13 cellular contexts compared by ENCODE assay signal in genomic region chr9:221989-222776, GRCh38. TPM values are rescaled to one million over a fixed set of nuclear protein-coding genes. Genes with fewer than 3 reads are reported as not detected.
A peak's percentile ranks its signal among the peaks of the same experiment; 100 is the strongest.
DNase-seq lines count a peak whose midpoint lies in the region; ATAC-seq lines count a peak whose summit lies in the region.
"Had no signal": no experiment of that assay in that cellular context is flagged by ENCODE, and none has a peak within 500 bp of the region (broad histone marks: within the 10 kb centered on the region; RNA-seq: fewer than 3 reads in every experiment).

No MANE protein-coding gene starts in this region.

- intact Hi-C loops in Right ventricle myocardium superior (cut with DNase I): no loop called here
- intact Hi-C loops in left cardiac atrium (cut with DNase I): no loop called here
- intact Hi-C loops in head of caudate nucleus (cut with DNase I): no loop called here

- peak overlapping the region; percentile 54 to 93 (median 74) for H3K27ac Mint-ChIP-seq in immature natural killer cell

- no peak for DNase-seq in Right ventricle myocardium superior
- DNase-seq in left cardiac atrium: no peak
- DNase-seq in SKM-1 (lab: John Stamatoyannopoulos, UW; ENCODE audit: unreplicated experiment): peak; percentile 54
- peak; percentile 17 to 57 (median 55) for DNase-seq in immature natural killer cell
- DNase-seq in foreskin melanocyte: no peak
- no peak for DNase-seq in OCI-M2 (lab: John Stamatoyannopoulos, UW; ENCODE audit: unreplicated experiment)
- no peak for DNase-seq in head of caudate nucleus
- DNase-seq in cerebellar nuclear complex (lab: John Stamatoyannopoulos, UW): no peak
- DNase-seq: caudate nucleus, erythroblast, NCI-H2029 treated with DMSO at 0.1 percent for 48 hours, trophoblast cell had no signal

- no peaks in the 10 kb centered on the region for H3K36me3 Mint-ChIP-seq in immature natural killer cell

- no peaks in the 10 kb centered on the region for H3K9me3 Mint-ChIP-seq in immature natural killer cell

- H3K4me3 Mint-ChIP-seq in immature natural killer cell: peak overlapping the region; percentile 55 to 70 (median 67)

- H3K27me3 Mint-ChIP-seq in immature natural killer cell (ENCODE audit: low read depth in 3 of 3): no peaks in the 10 kb centered on the region

- peaks cover 17 to 18% of the 10 kb centered on the region in 2 donors for H3K4me1 Mint-ChIP-seq in immature natural killer cell

- ATAC-seq in Right ventricle myocardium superior (ENCODE audit: poor library complexity) (peak; percentile 29), left cardiac atrium (no peak)

RNA-seq across cellular contexts. Expression of gene DOCK8, which starts 7.5 kb away (rescaled TPM):
- total RNA-seq in Right ventricle myocardium superior (3.4 TPM), left cardiac atrium (10 to 100 TPM in 1 of 2 donors, 1 to 10 TPM in 1; 5.5 to 14.9 TPM)
- 10 to 100 TPM; 15.3 to 81.9 (median 25.7) TPM for polyA plus RNA-seq in immature natural killer cell
- total RNA-seq: G401 had no signal

RNA-seq across cellular contexts. Expression of gene ZNG1A, which starts 43.3 kb away (rescaled TPM):
- 14.6 TPM for total RNA-seq in Right ventricle myocardium superior
- total RNA-seq in left cardiac atrium: 10 to 100 TPM; 15.6 to 32.2 TPM
- 10 to 100 TPM in 2 of 3 donors, 1 to 10 TPM in 1; 9.6 to 15.3 (median 11.6) TPM for polyA plus RNA-seq in immature natural killer cell

Comparison
In these comparisons a context has a peak if more than half of its experiments do, and no peak if none do; other contexts are left out.
1. DNase-seq: peak in SKM-1 (single experiment) and immature natural killer cell (3 of 3); none in Right ventricle myocardium superior (single experiment), left cardiac atrium (single experiment), foreskin melanocyte (single experiment), OCI-M2 (single experiment), head of caudate nucleus (0 of 42) and cerebellar nuclear complex (0 of 2).